21 cellular contexts compared by ENCODE assay signal in genomic region chr13:51245583-51245982, GRCh38. TPM values are rescaled to one million over a fixed set of nuclear protein-coding genes. Genes with fewer than 3 reads are reported as not detected.
DNase-seq lines count a peak whose midpoint lies in the region; ATAC-seq and TF ChIP-seq lines count a peak whose summit lies in the region.
"Had no signal": no experiment of that assay in that cellular context is flagged by ENCODE, and none has a peak within 500 bp of the region (broad histone marks: within the 10 kb centered on the region; RNA-seq: fewer than 3 reads in every experiment).

No MANE protein-coding gene starts in this region.

- TF ChIP-seq CTCF in right atrium auricular region (IDR thresholded peaks at IDR 0.05), result no peak
- TF ChIP-seq CTCF in dorsolateral prefrontal cortex (IDR thresholded peaks at IDR 0.05 in 54 of 56, conservative IDR thresholded peaks at IDR 0.05 in 2 of 56; ENCODE audit: low read depth in 1 of 56, partially characterized antibody in 56 of 56), result no peak
- TF ChIP-seq CTCF in psoas muscle (IDR thresholded peaks at IDR 0.05), result no peak

- no peaks in the 10 kb centered on the region for H3K27me3 ChIP-seq in right atrium auricular region
- H3K27me3 ChIP-seq in dorsolateral prefrontal cortex, result no peaks in the 10 kb centered on the region
- no peaks in the 10 kb centered on the region for H3K27me3 ChIP-seq in rectal smooth muscle tissue (ENCODE audit: control insufficient read depth, insufficient read depth, low read length)
- H3K27me3 ChIP-seq in psoas muscle (ENCODE audit: insufficient read depth in 3 of 3, low read length in 2 of 3), result peaks cover 0 to under 1% (median 0%) of the 10 kb centered on the region in 3 donors

- intact Hi-C loops in left cardiac atrium (cut with DNase I) (no loop called here), dorsolateral prefrontal cortex (cut with DNase I) (no loop called here), psoas muscle (cut with DNase I) (no loop called here)

- H3K27ac ChIP-seq in right atrium auricular region (peak overlapping the region; percentile 62 to 79), dorsolateral prefrontal cortex (peak overlapping the region; percentile 81 to 100 (median 98)), rectal smooth muscle tissue (ENCODE audit: low read depth, low read length) (peak overlapping the region; percentile 78), psoas muscle (no peak overlapping the region)
- H3K27ac ChIP-seq: KMS-11 had no signal

- WGBS in psoas muscle, 3 donors, result 92 to 96% (median 94%) methylated on average over 2 of the region's 2 CpGs

- no peak overlapping the region for H3K9ac ChIP-seq in rectal smooth muscle tissue (ENCODE audit: low read length)
- H3K9ac ChIP-seq: KMS-11 had no signal

- DNase-seq in right atrium auricular region (ENCODE audit: low spot score), result no peak
- DNase-seq in left cardiac atrium, result no peak
- DNase-seq in dorsolateral prefrontal cortex, result no peak
- no peak for DNase-seq in activated naive CD4-positive, alpha-beta T cell treated with anti-CD3 and anti-CD28 coated beads, Interleukin-2, amount 50 U/mL, for 16 hours
- no peak for DNase-seq in psoas muscle
- DNase-seq: Calu3; CD4-positive, alpha-beta T cell; GF-D8; GOT3; NCI-H1417 treated with DMSO at 0.1 percent for 48 hours; NCI-H187 treated with DMSO at 0.1 percent for 48 hours; NCI-H2227 treated with DMSO at 0.1 percent for 48 hours; NCI-H524; OCI-M1; SHP77 treated with DMSO at 0.1 percent for 48 hours had no signal

- no peak for ATAC-seq in left cardiac atrium
- no peak for ATAC-seq in HG03442 (IDR thresholded peaks at IDR 0.05; ENCODE audit: unreplicated experiment)
- ATAC-seq in esophagus mucosa, result no peak
- ATAC-seq in psoas muscle, result no peak
- ATAC-seq: GM12878 had no signal

- no peaks in the 10 kb centered on the region for H3K9me3 ChIP-seq in right atrium auricular region
- H3K9me3 ChIP-seq in psoas muscle, result no peaks in the 10 kb centered on the region

- H3K36me3 ChIP-seq in right atrium auricular region (no peaks in the 10 kb centered on the region), rectal smooth muscle tissue (ENCODE audit: control insufficient read depth, insufficient read depth, low read length) (no peaks in the 10 kb centered on the region), psoas muscle (ENCODE audit: insufficient read depth in 1 of 2, low read depth in 1 of 2) (no peaks in the 10 kb centered on the region)

- H3K4me1 ChIP-seq in right atrium auricular region (peaks cover 0 to 28% of the 10 kb centered on the region in 2 donors), rectal smooth muscle tissue (ENCODE audit: control insufficient read depth, insufficient read depth, low read length) (peaks cover 31% of the 10 kb centered on the region), psoas muscle (no peaks in the 10 kb centered on the region)

- no peak overlapping the region for H3K4me3 ChIP-seq in right atrium auricular region
- H3K4me3 ChIP-seq in dorsolateral prefrontal cortex, result peak overlapping the region in 3 of 59 donors; percentile 4 to 35 (median 34)
- H3K4me3 ChIP-seq in rectal smooth muscle tissue (ENCODE audit: low read length), result no peak overlapping the region
- H3K4me3 ChIP-seq in psoas muscle, result no peak overlapping the region
- H3K4me3 ChIP-seq: GM12878 had no signal

RNA-seq across cellular contexts. Expression of gene FAM124A, which starts 23.4 kb away (rescaled TPM):
- total RNA-seq in right atrium auricular region, result 1 to 10 TPM; 8.0 to 8.6 TPM
- total RNA-seq in left cardiac atrium, result 1 to 10 TPM; 5.9 to 10.0 TPM
- 100 to 1,000 TPM in 1 of 120 experiments, 10 to 100 TPM in 119; 15.1 to 107 (median 29.8) TPM for total RNA-seq in dorsolateral prefrontal cortex
- total RNA-seq in esophagus mucosa, result 0.72 TPM
- total RNA-seq in psoas muscle, result 1 to 10 TPM in 2 of 4 donors, under 1 TPM in 2; 0.63 to 1.5 (median 0.99) TPM
- under 1 TPM; 0.51 to 0.75 (median 0.52) TPM for polyA plus RNA-seq in psoas muscle
- total RNA-seq: CD4-positive, alpha-beta T cell; GM12878; HT-29 had no signal
- polyA plus RNA-seq: GM12878 had no signal
